Comparison of ENCODE assay signal across 19 cellular contexts in the genomic region with DNA sequence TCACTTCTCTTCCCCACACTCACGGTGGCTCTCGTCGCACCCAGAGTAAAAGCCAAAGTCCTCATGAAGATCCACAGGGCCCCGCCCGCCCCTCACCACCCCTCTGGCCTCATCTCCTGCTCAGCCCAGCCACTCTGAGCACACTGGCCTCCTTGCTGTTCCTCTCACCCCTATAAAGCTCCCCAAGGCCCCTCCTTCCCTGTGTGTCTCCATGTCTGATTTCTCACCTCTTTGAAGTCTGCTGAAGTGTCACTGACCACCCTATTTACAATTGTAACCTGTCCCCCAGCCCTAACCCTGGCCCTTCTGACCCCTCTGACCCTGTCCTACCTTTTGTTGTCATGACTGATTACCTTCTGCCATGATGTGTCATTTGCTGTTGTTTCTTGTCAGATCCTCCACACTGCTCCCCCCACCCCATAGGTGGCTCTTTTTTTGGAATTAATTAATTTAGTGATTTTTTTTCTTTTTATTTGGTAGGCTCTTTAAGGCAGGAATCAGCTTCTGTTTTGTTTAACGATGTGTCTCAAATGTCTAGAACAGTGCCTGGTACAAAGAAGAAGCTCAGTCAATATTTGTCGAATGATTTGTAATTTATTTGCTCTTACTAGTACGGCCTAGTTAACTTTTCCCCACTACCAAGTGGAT.
DNase-seq lines count a peak whose midpoint lies in the region; ATAC-seq and TF ChIP-seq lines count a peak whose summit lies in the region.
"Had no signal": no experiment of that assay in that cellular context is flagged by ENCODE, and none has a peak within 500 bp of the region (broad histone marks: within the 10 kb centered on the region; RNA-seq: fewer than 3 reads in every experiment).

No MANE protein-coding gene starts in this region.

- H3K27ac Mint-ChIP-seq in CD8-positive, alpha-beta T cell, result peak overlapping the region; percentile 4
- peak overlapping the region; percentile 62 for H3K27ac Mint-ChIP-seq in WTC11
- H3K27ac Mint-ChIP-seq: GM23338 had no signal

- H3K4ac ChIP-seq in neuronal stem cell (ENCODE audit: low read length), result no peak overlapping the region

- TF ChIP-seq CTCF in CD8-positive, alpha-beta T cell (IDR thresholded peaks at IDR 0.05), result no peak
- TF ChIP-seq CTCF in WTC11 (IDR thresholded peaks at IDR 0.05) (no peak), lower lobe of right lung (IDR thresholded peaks at IDR 0.05) (no peak)

- no peaks in the 10 kb centered on the region for H3K79me1 ChIP-seq in neuronal stem cell (ENCODE audit: low read depth, low read length)

- DNase-seq in CD8-positive, alpha-beta T cell, result no peak
- DNase-seq in WTC11 (ENCODE audit: low spot score), result no peak
- DNase-seq in left lobe of liver (ENCODE audit: low spot score), result no peak
- DNase-seq in neuronal stem cell (ENCODE audit: low spot score), result no peak
- DNase-seq in lower lobe of right lung, result no peak
- DNase-seq: ACHN, AML-193, DND-41, GDM1, KG1, NCI-H146, NCI-H2081, NCI-H510A, SK-N-SH had no signal

- WGBS in neuronal stem cell (ENCODE audit: extremely low coverage in 2 of 2, insufficient read length in 2 of 2, insufficient replicate concordance in 1 of 2), 2 donors, result no CpG with 5 or more reads among the region's 8 CpGs

- no peak overlapping the region for H2BK5ac ChIP-seq in neuronal stem cell (ENCODE audit: low read length)

- ATAC-seq in CD8-positive, alpha-beta T cell, result no peak
- ATAC-seq in WTC11, result no peak
- ATAC-seq in left lobe of liver, result peak; percentile 65
- ATAC-seq in lower lobe of right lung, result no peak
- no peak for ATAC-seq in HG03442 (IDR thresholded peaks at IDR 0.05; ENCODE audit: unreplicated experiment)
- ATAC-seq in GM21390 (IDR thresholded peaks at IDR 0.05; ENCODE audit: unreplicated experiment), result no peak
- ATAC-seq: GM23338, Panc1, Right ventricle myocardium inferior had no signal

- no peak overlapping the region for H3K23ac ChIP-seq in neuronal stem cell (ENCODE audit: low read depth, low read length, poor library complexity)

- peak overlapping the region; percentile 13 for H2BK15ac ChIP-seq in neuronal stem cell (ENCODE audit: low read length)

- H3K9me3 ChIP-seq in CD8-positive, alpha-beta T cell (ENCODE audit: low read length), result no peaks in the 10 kb centered on the region
- peaks cover 0 to 3% of the 10 kb centered on the region in 2 donors for H3K9me3 ChIP-seq in neuronal stem cell (replicated peaks in 1 of 2; ENCODE audit: control insufficient read depth in 2 of 2, insufficient read depth in 1 of 2, low read depth in 1 of 2, low read length in 2 of 2)
- no peaks in the 10 kb centered on the region for H3K9me3 ChIP-seq in lower lobe of right lung
- H3K9me3 ChIP-seq: SK-N-SH had no signal

- no peak overlapping the region for H2AK5ac ChIP-seq in neuronal stem cell (ENCODE audit: low read depth, low read length)

- intact Hi-C loops in CD8-positive, alpha-beta T cell (cut with DNase I, micrococcal nuclease), result no loop called here
- intact Hi-C loops in lower lobe of right lung (cut with DNase I), result no loop called here

- POLR2A ChIA-PET in CD8-positive, alpha-beta T cell (lab: Charles Lee), result no interaction called here
- POLR2A ChIA-PET in WTC11 (lab: Charles Lee), result no interaction called here

- CTCF ChIA-PET in CD8-positive, alpha-beta T cell (lab: Charles Lee), result no interaction called here
- CTCF ChIA-PET in WTC11 (lab: Charles Lee), result no interaction called here

- H4K91ac ChIP-seq in neuronal stem cell (ENCODE audit: low read depth, low read length, poor library complexity), result no peak overlapping the region

- no peak overlapping the region for H3K4me3 ChIP-seq in CD8-positive, alpha-beta T cell (ENCODE audit: low read depth, low read length)
- H3K4me3 ChIP-seq in neuronal stem cell (ENCODE audit: low read length in 2 of 2) (no peak overlapping the region), lower lobe of right lung (no peak overlapping the region)
- H3K4me3 ChIP-seq: GM23338 had no signal

- no peaks in the 10 kb centered on the region for H3K36me3 ChIP-seq in CD8-positive, alpha-beta T cell (ENCODE audit: insufficient read depth, low read length)
- H3K36me3 ChIP-seq in neuronal stem cell (replicated peaks in 1 of 2; ENCODE audit: control insufficient read depth in 2 of 2, insufficient read depth in 2 of 2, low read length in 2 of 2) (no peaks in the 10 kb centered on the region), lower lobe of right lung (no peaks in the 10 kb centered on the region)

- H3K27me3 Mint-ChIP-seq in CD8-positive, alpha-beta T cell (ENCODE audit: low read depth), result no peaks in the 10 kb centered on the region
- H3K27me3 Mint-ChIP-seq in WTC11 (ENCODE audit: low read depth), result no peaks in the 10 kb centered on the region

- no peak overlapping the region for H4K8ac ChIP-seq in neuronal stem cell (ENCODE audit: low read depth, low read length)

- H3K4me1 ChIP-seq in CD8-positive, alpha-beta T cell (ENCODE audit: insufficient read depth, low read length), result peaks cover 9% of the 10 kb centered on the region
- H3K4me1 ChIP-seq in neuronal stem cell (ENCODE audit: control insufficient read depth in 2 of 2, insufficient read depth in 1 of 2, low read depth in 1 of 2, low read length in 2 of 2) (peaks cover 17 to 18% of the 10 kb centered on the region in 2 donors), lower lobe of right lung (no peaks in the 10 kb centered on the region)

- H3K27ac ChIP-seq in CD8-positive, alpha-beta T cell (ENCODE audit: low read depth, low read length), result no peak overlapping the region
- H3K27ac ChIP-seq in neuronal stem cell (replicated peaks; ENCODE audit: low read length) (no peak overlapping the region), lower lobe of right lung (no peak overlapping the region)

- no peaks in the 10 kb centered on the region for H3K9me3 Mint-ChIP-seq in CD8-positive, alpha-beta T cell
- no peaks in the 10 kb centered on the region for H3K9me3 Mint-ChIP-seq in WTC11
- H3K9me3 Mint-ChIP-seq: GM23338 had no signal

- peaks cover 65% of the 10 kb centered on the region for H3K4me1 Mint-ChIP-seq in CD8-positive, alpha-beta T cell (ENCODE audit: low read depth)
- peaks cover 91% of the 10 kb centered on the region for H3K4me1 Mint-ChIP-seq in WTC11

- H3K4me2 ChIP-seq in neuronal stem cell (ENCODE audit: insufficient read depth, low read length, poor library complexity, severe bottlenecking), result no peak overlapping the region
- H3K4me2 ChIP-seq: SK-N-SH had no signal

- H3K14ac ChIP-seq in neuronal stem cell (ENCODE audit: low read length), result no peak overlapping the region

- no peaks in the 10 kb centered on the region for H3K27me3 ChIP-seq in CD8-positive, alpha-beta T cell (ENCODE audit: insufficient read depth, low read length)
- H3K27me3 ChIP-seq in neuronal stem cell (ENCODE audit: control insufficient read depth in 3 of 3, insufficient read depth in 3 of 3, low read depth in 1 of 3, low read length in 3 of 3) (no peaks in the 10 kb centered on the region), lower lobe of right lung (ENCODE audit: low read depth) (no peaks in the 10 kb centered on the region)

- no peak overlapping the region for H3K18ac ChIP-seq in neuronal stem cell (ENCODE audit: low read length)

- H3K36me3 Mint-ChIP-seq in CD8-positive, alpha-beta T cell, result peaks cover 19% of the 10 kb centered on the region
- H3K36me3 Mint-ChIP-seq in WTC11, result no peaks in the 10 kb centered on the region

- no peak overlapping the region for H3K4me3 Mint-ChIP-seq in CD8-positive, alpha-beta T cell
- H3K4me3 Mint-ChIP-seq in WTC11, result no peak overlapping the region
- H3K4me3 Mint-ChIP-seq: GM23338 had no signal

- H2AFZ ChIP-seq in neuronal stem cell (ENCODE audit: low read length), result no peak overlapping the region
- H2AFZ ChIP-seq: GM23338 had no signal

- no peak overlapping the region for H2BK120ac ChIP-seq in neuronal stem cell (ENCODE audit: low read depth, low read length)

- H3K9ac ChIP-seq in neuronal stem cell (ENCODE audit: low read depth, low read length, poor library complexity), result no peak overlapping the region
- H3K9ac ChIP-seq: SK-N-SH had no signal

- H2BK12ac ChIP-seq in neuronal stem cell (ENCODE audit: low read length), result peak overlapping the region; percentile 7

TF ChIP-seq in WTC11, 78 proteins besides CTCF, POLR2A, EP300 and RAD21:
- TF ChIP-seq GABPB1 (CRISPR knock-in tag; IDR thresholded peaks at IDR 0.05) (0 out of 2 replicates have a peak, but pooled peaks have one; percentile 36), MXD4 (CRISPR knock-in tag; IDR thresholded peaks at IDR 0.05; ENCODE audit: borderline replicate concordance) (no peak)
